In the genomic region with DNA sequence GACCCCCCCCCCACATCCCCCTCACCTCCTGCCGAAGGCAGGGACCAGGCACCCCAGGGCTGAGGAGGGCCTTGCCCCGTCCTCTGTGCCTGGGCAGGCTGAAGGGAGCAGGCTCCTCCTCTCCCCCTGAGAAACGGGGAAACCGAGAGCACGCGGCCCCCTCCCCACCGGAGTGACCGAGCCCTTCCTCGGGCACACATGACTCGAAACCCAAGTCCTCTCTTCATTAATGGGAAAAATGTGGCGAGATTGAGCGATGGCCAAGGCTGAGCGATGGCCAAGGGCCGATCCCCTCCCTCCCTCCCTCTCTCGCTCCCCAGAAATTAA, we compare ENCODE assay signal across 1 cellular context.
TF ChIP-seq lines count a peak whose summit lies in the region.

No MANE protein-coding gene starts in this region.

TF ChIP-seq in H1, 55 proteins besides CTCF, POLR2A, EP300 and RAD21:
- TF ChIP-seq TBP (IDR thresholded peaks at IDR 0.05; ENCODE audit: low read depth, low read length) = no peak
- no peak for TF ChIP-seq ZNF274 (IDR thresholded peaks at IDR 0.05; ENCODE audit: borderline replicate concordance, extremely low read depth, low read length)
- no peak for TF ChIP-seq RBBP5 (IDR thresholded peaks at IDR 0.05; ENCODE audit: borderline replicate concordance, low read depth, low read length)
- TF ChIP-seq SP4 (IDR thresholded peaks at IDR 0.05; ENCODE audit: low read length) = no peak
- no peak for TF ChIP-seq POU5F1 (IDR thresholded peaks at IDR 0.05; ENCODE audit: low read depth, low read length)
- TF ChIP-seq FOSL1 (IDR thresholded peaks at IDR 0.05; ENCODE audit: insufficient read depth, low read depth, low read length) = no peak
- no peak for TF ChIP-seq SRF (IDR thresholded peaks at IDR 0.05; ENCODE audit: low read depth, low read length)
- TF ChIP-seq PHF8 (conservative IDR thresholded peaks at IDR 0.05; ENCODE audit: low read depth, low read length) = no peak
- no peak for TF ChIP-seq EGR1 (IDR thresholded peaks at IDR 0.05; ENCODE audit: borderline replicate concordance, low read depth, low read length)
- no peak for TF ChIP-seq JUND (IDR thresholded peaks at IDR 0.05; ENCODE audit: low read length)
- TF ChIP-seq JUN (IDR thresholded peaks at IDR 0.05; ENCODE audit: low read depth, low read length) = no peak
- no peak for TF ChIP-seq HDAC6 (IDR thresholded peaks at IDR 0.05; ENCODE audit: low read depth, low read length)
- TF ChIP-seq CBX5 (IDR thresholded peaks at IDR 0.05; ENCODE audit: low read depth, low read length) = no peak
